24 cellular contexts compared by ENCODE assay signal in the genomic region with DNA sequence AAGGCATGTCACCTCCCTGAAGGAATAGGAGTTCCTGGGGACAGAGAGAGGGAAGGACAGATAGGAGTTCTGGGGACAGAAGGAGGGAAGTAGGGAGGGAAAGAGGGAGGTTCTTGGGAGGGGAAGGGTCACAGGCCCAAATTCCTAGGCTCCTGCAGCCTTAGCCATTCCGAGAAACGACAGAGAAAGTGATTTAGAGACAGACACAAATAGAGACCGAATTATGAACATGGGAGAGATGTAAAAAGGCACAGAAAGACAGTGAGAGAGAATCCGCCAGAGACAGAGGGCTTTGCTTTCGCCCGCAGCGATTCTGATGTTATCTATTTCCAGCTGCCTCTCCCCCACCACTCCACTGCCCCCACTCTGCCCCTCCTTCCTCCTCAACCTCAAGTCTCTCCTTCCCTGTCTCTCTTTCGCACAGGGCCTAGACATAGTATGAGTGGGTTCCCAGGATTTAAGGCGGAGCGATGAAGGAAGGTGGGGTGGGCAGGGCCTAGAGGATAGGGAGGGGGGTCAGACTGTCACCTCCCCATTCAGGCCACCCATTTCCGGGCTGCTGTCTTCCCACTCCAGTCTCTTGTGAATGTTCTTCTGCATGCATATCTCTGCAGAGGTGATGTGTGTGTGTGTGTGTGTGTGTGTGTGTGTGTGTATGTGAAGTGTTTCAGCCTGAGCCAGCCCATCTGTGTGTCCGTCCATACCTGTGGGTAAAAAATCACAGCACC. TPM values are rescaled to one million over a fixed set of nuclear protein-coding genes. Genes with fewer than 3 reads are reported as not detected.
DNase-seq lines count a peak whose midpoint lies in the region; ATAC-seq and TF ChIP-seq lines count a peak whose summit lies in the region.
"Had no signal": no experiment of that assay in that cellular context is flagged by ENCODE, and none has a peak within 500 bp of the region (broad histone marks: within the 10 kb centered on the region; RNA-seq: fewer than 3 reads in every experiment).

No MANE protein-coding gene starts in this region.

- H3K27me3 Mint-ChIP-seq in CD14-positive monocyte (ENCODE audit: low read depth in 3 of 3) (peaks cover 74 to 89% (median 86%) of the 10 kb centered on the region in 3 donors), mesothelial cell of epicardium (ENCODE audit: low read depth) (peaks cover 31% of the 10 kb centered on the region)
- peaks cover 64 to 70% of the 10 kb centered on the region in 2 donors for H3K27me3 Mint-ChIP-seq in natural killer cell treated with Interleukin-12 subunit alpha and Interleukin-12 subunit beta and Interleukin-15 and Interleukin-18, amount 100 ng/mL, for 72 hours

- DNase-seq in CD14-positive monocyte (ENCODE audit: low spot score) (peak; percentile 5), SK-N-DZ (ENCODE audit: low spot score) (peak; percentile 48), mesothelial cell of epicardium (ENCODE audit: low spot score in 2 of 2, unreplicated experiment in 2 of 2) (no peak)
- DNase-seq in natural killer cell treated with Interleukin-12 subunit alpha and Interleukin-12 subunit beta and Interleukin-15 and Interleukin-18, amount 100 ng/mL, for 72 hours (ENCODE audit: low spot score), result no peak
- DNase-seq: ACHN; activated CD4-positive, alpha-beta T cell treated with anti-CD3 and anti-CD28 coated beads, Interleukin-2, amount 50 U/mL, for 1 hour; activated gamma-delta T cell; adrenal gland; DMS153; H9; NCI-H1436; NCI-H69; SHP77; stimulated activated CD4-positive, alpha-beta T cell treated with anti-CD3 and anti-CD28 coated beads, Interleukin-15, amount 100 ng/mL, for 24 hours; substantia nigra had no signal

- no peaks in the 10 kb centered on the region for H3K36me3 ChIP-seq in HUES64 (ENCODE audit: insufficient read depth, low read length)
- H3K36me3 ChIP-seq: adrenal gland, WERI-Rb-1 had no signal

- 0 out of 2 replicates have a peak overlapping the region, but pooled peaks have one; percentile 1 for H3K4me3 ChIP-seq in HUES64 (ENCODE audit: low read length)
- H3K4me3 ChIP-seq: adrenal gland, GM12878 had no signal

- H3K36me3 Mint-ChIP-seq in CD14-positive monocyte (peaks cover 4% of the 10 kb centered on the region in 2 donors), mesothelial cell of epicardium (no peaks in the 10 kb centered on the region)
- H3K36me3 Mint-ChIP-seq in natural killer cell treated with Interleukin-12 subunit alpha and Interleukin-12 subunit beta and Interleukin-15 and Interleukin-18, amount 100 ng/mL, for 72 hours, result no peaks in the 10 kb centered on the region

- no peak for ATAC-seq in natural killer cell treated with Interleukin-12 subunit alpha and Interleukin-12 subunit beta and Interleukin-15 and Interleukin-18, amount 100 ng/mL, for 72 hours
- ATAC-seq in GM21447 (IDR thresholded peaks at IDR 0.05; ENCODE audit: unreplicated experiment) (no peak), GM18498 (IDR thresholded peaks at IDR 0.05; ENCODE audit: unreplicated experiment) (no peak), GM21825 (IDR thresholded peaks at IDR 0.05; ENCODE audit: unreplicated experiment) (no peak)
- ATAC-seq: GM12878 had no signal

- intact Hi-C loops in CD14-positive monocyte (cut with micrococcal nuclease), result loop anchor here in 1 of 2 donors (2.0 kb wide), 1 partner anchor 36 kb away; no protein-coding TSS in a partner anchor

- peaks cover 0 to 49% (median 11%) of the 10 kb centered on the region in 7 donors for H3K9me3 Mint-ChIP-seq in CD14-positive monocyte
- H3K9me3 Mint-ChIP-seq in mesothelial cell of epicardium, result no peaks in the 10 kb centered on the region
- H3K9me3 Mint-ChIP-seq in natural killer cell treated with Interleukin-12 subunit alpha and Interleukin-12 subunit beta and Interleukin-15 and Interleukin-18, amount 100 ng/mL, for 72 hours, result no peaks in the 10 kb centered on the region

- 41% methylated on average over 11 of the region's 12 CpGs for WGBS in HUES64

- no peak overlapping the region for H3K9ac ChIP-seq in HUES64 (ENCODE audit: low read depth, low read length)

- H3K27ac Mint-ChIP-seq in CD14-positive monocyte (no peak overlapping the region), mesothelial cell of epicardium (peak overlapping the region; percentile 96)
- no peak overlapping the region for H3K27ac Mint-ChIP-seq in natural killer cell treated with Interleukin-12 subunit alpha and Interleukin-12 subunit beta and Interleukin-15 and Interleukin-18, amount 100 ng/mL, for 72 hours
- H3K27ac Mint-ChIP-seq: H9 had no signal

- no peaks in the 10 kb centered on the region for H3K9me3 ChIP-seq in HUES64 (ENCODE audit: insufficient read depth, low read depth, low read length)
- H3K9me3 ChIP-seq: adrenal gland had no signal

- peaks cover 85% of the 10 kb centered on the region for H3K27me3 ChIP-seq in HUES64 (ENCODE audit: insufficient read depth, low read length)

- TF ChIP-seq CTCF in CD14-positive monocyte (IDR thresholded peaks at IDR 0.05) (no peak), mesothelial cell of epicardium (IDR thresholded peaks at IDR 0.05; ENCODE audit: unreplicated experiment) (no peak)

- H3K4me3 Mint-ChIP-seq in CD14-positive monocyte (peak overlapping the region in 1 of 2 donors; percentile 71), mesothelial cell of epicardium (peak overlapping the region; percentile 43)
- H3K4me3 Mint-ChIP-seq in natural killer cell treated with Interleukin-12 subunit alpha and Interleukin-12 subunit beta and Interleukin-15 and Interleukin-18, amount 100 ng/mL, for 72 hours, result no peak overlapping the region
- H3K4me3 Mint-ChIP-seq: H9 had no signal

- no peak overlapping the region for H3K27ac ChIP-seq in HUES64 (ENCODE audit: low read depth, low read length)
- H3K27ac ChIP-seq: adrenal gland, C4-2B, WERI-Rb-1 had no signal

- peaks cover 36% of the 10 kb centered on the region for H3K4me1 Mint-ChIP-seq in CD14-positive monocyte
- H3K4me1 Mint-ChIP-seq in mesothelial cell of epicardium, result peaks cover 76% of the 10 kb centered on the region
- H3K4me1 Mint-ChIP-seq in natural killer cell treated with Interleukin-12 subunit alpha and Interleukin-12 subunit beta and Interleukin-15 and Interleukin-18, amount 100 ng/mL, for 72 hours (ENCODE audit: low read depth in 2 of 2), result peaks cover 9 to 12% of the 10 kb centered on the region in 2 donors

- peaks cover 25% of the 10 kb centered on the region for H3K4me1 ChIP-seq in HUES64 (ENCODE audit: insufficient read depth, low read length)

RNA-seq across cellular contexts. Expression of gene WNT6, which starts 3.3 kb away (rescaled TPM):
- under 1 TPM; 0.27 to 0.37 TPM for polyA plus RNA-seq in CD14-positive monocyte
- polyA plus RNA-seq in HUES64 (2013, experiment 1 of 2), result 0.20 TPM
- polyA plus RNA-seq in HUES64 (2013, experiment 2 of 2), result 0.25 TPM
- 0.09 and 0.35 TPM in 2 replicates for polyA plus RNA-seq in SK-N-DZ (2014; cell fraction: cytosol; rRNA removed)
- polyA plus RNA-seq in SK-N-DZ (2014; cell fraction: nucleus; rRNA removed), result not detected in 2 replicates
- 106 to 118 TPM (median 115 TPM) in 3 replicates for total RNA-seq in mesothelial cell of epicardium
- not detected for total RNA-seq in natural killer cell treated with Interleukin-12 subunit alpha and Interleukin-12 subunit beta and Interleukin-15 and Interleukin-18, amount 100 ng/mL, for 72 hours
- total RNA-seq: fibroblast of villous mesenchyme, H9, HT-29 had no signal

RNA-seq across cellular contexts. Expression of gene WNT10A, which starts 24.3 kb away (rescaled TPM):
- not detected for polyA plus RNA-seq in CD14-positive monocyte
- polyA plus RNA-seq in HUES64 (2013, experiment 1 of 2), result not detected
- not detected for polyA plus RNA-seq in HUES64 (2013, experiment 2 of 2)
- 0.19 TPM in 1 of 2 replicates, not detected in the other for polyA plus RNA-seq in SK-N-DZ (2014; cell fraction: cytosol; rRNA removed)
- polyA plus RNA-seq in SK-N-DZ (2014; cell fraction: nucleus; rRNA removed), result 0.70 TPM in 1 of 2 replicates, not detected in the other
- 50.7 to 53.2 TPM (median 51.8 TPM) in 3 replicates for total RNA-seq in mesothelial cell of epicardium
- not detected for total RNA-seq in natural killer cell treated with Interleukin-12 subunit alpha and Interleukin-12 subunit beta and Interleukin-15 and Interleukin-18, amount 100 ng/mL, for 72 hours
- total RNA-seq: fibroblast of villous mesenchyme, H9 had no signal

RNA-seq across cellular contexts. Expression of gene PRKAG3, which starts 24.7 kb away (rescaled TPM):
- not detected for polyA plus RNA-seq in CD14-positive monocyte
- polyA plus RNA-seq in HUES64 (2013, experiment 1 of 2), result not detected
- polyA plus RNA-seq in HUES64 (2013, experiment 2 of 2), result not detected
- not detected in 2 replicates for polyA plus RNA-seq in SK-N-DZ (2014; cell fraction: cytosol; rRNA removed)
- polyA plus RNA-seq in SK-N-DZ (2014; cell fraction: nucleus; rRNA removed), result not detected in 2 replicates
- 2.8 to 3.6 TPM (median 2.9 TPM) in 3 replicates for total RNA-seq in mesothelial cell of epicardium
- total RNA-seq in natural killer cell treated with Interleukin-12 subunit alpha and Interleukin-12 subunit beta and Interleukin-15 and Interleukin-18, amount 100 ng/mL, for 72 hours, result not detected
- total RNA-seq: fibroblast of villous mesenchyme, H9, HT-29 had no signal
- polyA plus RNA-seq: adrenal gland had no signal

Comparison
In these comparisons a context has a peak if more than half of its experiments do, and no peak if none do; other contexts are left out.
1. DNase-seq: peak in CD14-positive monocyte (single experiment) and SK-N-DZ (single experiment); none in mesothelial cell of epicardium (0 of 2) and natural killer cell treated with Interleukin-12 subunit alpha and Interleukin-12 subunit beta and Interleukin-15 and Interleukin-18, amount 100 ng/mL, for 72 hours (single experiment).
2. RNA of gene WNT6, which starts 3.3 kb away (total RNA-seq): 106 to 118 TPM in mesothelial cell of epicardium; not detected in natural killer cell treated with Interleukin-12 subunit alpha and Interleukin-12 subunit beta and Interleukin-15 and Interleukin-18, amount 100 ng/mL, for 72 hours; every median in the first group is over 100 times any median in the second.
3. RNA of gene WNT10A, which starts 24.3 kb away (total RNA-seq): 50.7 to 53.2 TPM in mesothelial cell of epicardium; not detected in natural killer cell treated with Interleukin-12 subunit alpha and Interleukin-12 subunit beta and Interleukin-15 and Interleukin-18, amount 100 ng/mL, for 72 hours; every median in the first group is over 10 times any median in the second.